In the genomic region with DNA sequence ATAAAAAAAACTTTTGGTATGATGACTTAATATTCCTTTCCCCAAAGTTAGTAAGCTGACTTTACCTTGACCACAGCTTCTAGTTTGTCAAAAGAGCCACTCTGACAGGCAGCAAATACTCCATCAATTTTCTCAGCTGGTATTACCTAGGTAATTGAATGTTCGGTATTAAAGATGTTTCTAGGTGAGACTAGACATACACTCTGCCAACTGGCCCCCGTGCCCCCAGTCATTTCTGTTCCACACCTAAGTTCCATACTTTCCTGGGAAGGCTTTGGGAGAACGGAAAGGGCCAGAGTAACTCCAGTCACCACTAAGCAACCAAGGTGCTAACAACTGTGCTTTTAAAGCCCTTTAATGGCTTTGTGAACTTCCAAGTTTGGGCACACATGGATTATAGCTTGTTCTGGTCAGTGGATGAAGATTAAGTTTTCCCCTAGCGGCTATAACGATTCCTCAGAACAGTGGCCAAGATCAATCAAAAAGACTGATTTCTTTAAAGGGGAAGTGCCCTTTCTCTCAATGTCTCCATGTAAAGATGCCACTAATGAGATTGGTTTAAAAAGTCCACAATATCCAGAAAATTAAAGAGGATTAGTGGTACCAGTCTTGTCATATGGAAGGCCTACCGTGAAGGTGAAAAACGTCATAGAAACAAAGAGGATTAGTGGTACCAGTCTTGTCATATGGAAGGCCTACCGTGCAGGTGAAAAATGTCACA, we compare ENCODE assay signal across 8 cellular contexts. TPM values are rescaled to one million over a fixed set of nuclear protein-coding genes. Genes with fewer than 3 reads are reported as not detected.
DNase-seq lines count a peak whose midpoint lies in the region; ATAC-seq, FAIRE-seq and TF ChIP-seq lines count a peak whose summit lies in the region.

No MANE protein-coding gene starts in this region.

- H3K27me3 ChIP-seq in OCI-LY1 (ENCODE audit: insufficient read depth, low read length) (no peaks in the 10 kb centered on the region), brain microvascular endothelial cell (replicated peaks) (no peaks in the 10 kb centered on the region), pancreas (no peaks in the 10 kb centered on the region)

- no peaks in the 10 kb centered on the region for H3K9me2 ChIP-seq in OCI-LY1 (ENCODE audit: low read depth, low read length)

- H3K9me3 Mint-ChIP-seq in activated CD4-positive, alpha-beta T cell treated with anti-CD3 and anti-CD28 coated beads for 36 hours (ENCODE audit: low read depth), result no peaks in the 10 kb centered on the region

- peaks cover 80% of the 10 kb centered on the region for H3K36me3 Mint-ChIP-seq in activated CD4-positive, alpha-beta T cell treated with anti-CD3 and anti-CD28 coated beads for 36 hours (ENCODE audit: low read depth)

- no peak overlapping the region for H3K4me2 ChIP-seq in OCI-LY1 (ENCODE audit: low read length)

- POLR2A ChIA-PET in activated CD4-positive, alpha-beta T cell treated with anti-CD3 and anti-CD28 coated beads for 36 hours (lab: Charles Lee), result interaction anchor here (0.6 to 2.2 kb wide), 5 partner anchors 8 to 256 kb away, joined by 3 to 12 read pairs (median 3); a partner anchor contains a TSS

- H4K20me1 ChIP-seq in OCI-LY1 (ENCODE audit: insufficient read depth, low read length), result peaks cover 3% of the 10 kb centered on the region; the same call in 1 of the 2 replicates

- H3K4me3 Mint-ChIP-seq in activated CD4-positive, alpha-beta T cell treated with anti-CD3 and anti-CD28 coated beads for 36 hours, result peak overlapping the region; percentile 19

- intact Hi-C loops in activated CD4-positive, alpha-beta T cell treated with anti-CD3 and anti-CD28 coated beads for 36 hours (cut with DNase I, micrococcal nuclease), result loop anchor here in 1 of 2 experiments (2.0 kb wide), 1 partner anchor 16 kb away; a partner anchor contains a TSS
- intact Hi-C loops in pancreas (cut with DNase I), result no loop called here

- no peak overlapping the region for H2AFZ ChIP-seq in OCI-LY1 (ENCODE audit: low read length)

- peaks cover 42% of the 10 kb centered on the region for H3K4me1 Mint-ChIP-seq in activated CD4-positive, alpha-beta T cell treated with anti-CD3 and anti-CD28 coated beads for 36 hours

- H3K27me3 Mint-ChIP-seq in activated CD4-positive, alpha-beta T cell treated with anti-CD3 and anti-CD28 coated beads for 36 hours, result no peaks in the 10 kb centered on the region

- CTCF ChIA-PET in activated CD4-positive, alpha-beta T cell treated with anti-CD3 and anti-CD28 coated beads for 36 hours (lab: Charles Lee), result interaction anchor here (0.6 to 1.4 kb wide), 3 partner anchors 8 to 92 kb away, joined by 3 to 4 read pairs (median 3); no protein-coding TSS in a partner anchor

- WGBS in pancreas, 2 donors, result 50 to 55% methylated on average over 8 of the region's 8 CpGs

- H3K9me3 ChIP-seq in OCI-LY1 (ENCODE audit: low read length) (no peaks in the 10 kb centered on the region), pancreas (no peaks in the 10 kb centered on the region)

- H3K27ac ChIP-seq in OCI-LY1 (ENCODE audit: low read depth, low read length, poor library complexity, severe bottlenecking) (peak overlapping the region; percentile 38), brain microvascular endothelial cell (no peak overlapping the region), pancreas (peak overlapping the region in 1 of 4 donors; percentile 0)

- peaks cover 7% of the 10 kb centered on the region for H3K79me2 ChIP-seq in OCI-LY1 (ENCODE audit: insufficient read depth, low read length)

- in situ Hi-C loops in brain microvascular endothelial cell (cut with HindIII; ENCODE audit: low pct_ligation_motif_present, low sequenced_read_pairs), result no loop called here

- TF ChIP-seq CTCF in OCI-LY1 (IDR thresholded peaks at IDR 0.05; ENCODE audit: low read length) (peak; percentile 36; the same call in 1 of the 2 replicates), brain microvascular endothelial cell (IDR thresholded peaks at IDR 0.05; ENCODE audit: low read depth, low read length, missing control alignments) (peak; percentile 30), pancreas (IDR thresholded peaks at IDR 0.05) (no peak)

- no peak overlapping the region for H3K9ac ChIP-seq in OCI-LY1 (ENCODE audit: low read length)

- ATAC-seq in activated CD4-positive, alpha-beta T cell treated with anti-CD3 and anti-CD28 coated beads for 36 hours, result peak; percentile 21
- ATAC-seq in pancreas, result peak; percentile 26 to 63 (median 35)
- ATAC-seq in GM18867 (IDR thresholded peaks at IDR 0.05; ENCODE audit: unreplicated experiment), result no peak
- no peak for ATAC-seq in HG03108 (IDR thresholded peaks at IDR 0.05; ENCODE audit: unreplicated experiment)
- ATAC-seq in HG02798 (IDR thresholded peaks at IDR 0.05; ENCODE audit: poor library complexity, unreplicated experiment), result no peak

- H3K27ac Mint-ChIP-seq in activated CD4-positive, alpha-beta T cell treated with anti-CD3 and anti-CD28 coated beads for 36 hours, result peak overlapping the region; percentile 77

- H3K4me3 ChIP-seq in OCI-LY1 (ENCODE audit: low read depth, low read length, poor library complexity, severe bottlenecking), result no peak overlapping the region
- no peak overlapping the region for H3K4me3 ChIP-seq in brain microvascular endothelial cell (ENCODE audit: low read depth, low read length)
- no peak overlapping the region for H3K4me3 ChIP-seq in pancreas

- DNase-seq in activated CD4-positive, alpha-beta T cell treated with anti-CD3 and anti-CD28 coated beads for 36 hours, result no peak
- no peak for DNase-seq in activated CD4-positive, alpha-beta T cell treated with anti-CD3 and anti-CD28 coated beads, Interleukin-2, amount 50 U/mL, for 1 hour
- DNase-seq in brain microvascular endothelial cell, result no peak
- DNase-seq in pancreas, result no peak

- H3K36me3 ChIP-seq in OCI-LY1 (ENCODE audit: insufficient read depth, low read length), result peaks cover 94% of the 10 kb centered on the region
- H3K36me3 ChIP-seq in brain microvascular endothelial cell (replicated peaks), result peaks cover 49% of the 10 kb centered on the region
- peaks cover 9 to 48% (median 30%) of the 10 kb centered on the region in 3 donors for H3K36me3 ChIP-seq in pancreas

- FAIRE-seq in pancreas (lab: Jason Lieb, UNC), result no peak

- H3F3A ChIP-seq in OCI-LY1 (ENCODE audit: insufficient read depth, low read length), result peaks cover 71% of the 10 kb centered on the region

- H3K4me1 ChIP-seq in OCI-LY1 (ENCODE audit: insufficient read depth, low read length, severe bottlenecking), result peaks cover 30% of the 10 kb centered on the region
- peaks cover 27 to 28% (median 28%) of the 10 kb centered on the region in 3 donors for H3K4me1 ChIP-seq in pancreas

RNA-seq across cellular contexts. Expression of a gene that starts 7.0 kb away (rescaled TPM):
- 100 to 1,000 TPM; 291 to 390 TPM for total RNA-seq in activated CD4-positive, alpha-beta T cell treated with anti-CD3 and anti-CD28 coated beads for 36 hours
- 100 to 1,000 TPM; 209 to 308 (median 242) TPM for total RNA-seq in pancreas
- polyA plus RNA-seq in pancreas, result 100 to 1,000 TPM; 276 to 402 TPM

RNA-seq across cellular contexts. Expression of a gene that starts 15.9 kb away (rescaled TPM):
- 100 to 1,000 TPM; 128 to 130 TPM for total RNA-seq in activated CD4-positive, alpha-beta T cell treated with anti-CD3 and anti-CD28 coated beads for 36 hours
- total RNA-seq in pancreas, result 10 to 100 TPM in 1 of 6 donors, 1 to 10 TPM in 5; 5.1 to 11.5 (median 8.0) TPM
- polyA plus RNA-seq in pancreas, result 10 to 100 TPM in 1 of 2 donors, 1 to 10 TPM in 1; 7.0 to 10.9 TPM

RNA-seq across cellular contexts. Expression of a gene that starts 52.1 kb away (rescaled TPM):
- not detected for total RNA-seq in activated CD4-positive, alpha-beta T cell treated with anti-CD3 and anti-CD28 coated beads for 36 hours
- 10 to 100 TPM in 1 of 6 donors, 1 to 10 TPM in 2, under 1 TPM in 3; 0.03 to 15.1 (median 0.72) TPM for total RNA-seq in pancreas
- 1 to 10 TPM in 1 of 2 donors, under 1 TPM in 1; 0.28 to 3.8 TPM for polyA plus RNA-seq in pancreas

Comparison
In these comparisons a context has a peak if more than half of its experiments do, and no peak if none do; other contexts are left out.
1. ATAC-seq: peak in activated CD4-positive, alpha-beta T cell treated with anti-CD3 and anti-CD28 coated beads for 36 hours (single experiment) and pancreas (4 of 4); none in GM18867 (single experiment), HG03108 (single experiment) and HG02798 (single experiment).
2. CTCF ChIP-seq: peak in OCI-LY1 (single experiment) and brain microvascular endothelial cell (single experiment); none in pancreas (0 of 4).
3. RNA of a gene that starts 15.9 kb away (total RNA-seq): 128 to 130 TPM in activated CD4-positive, alpha-beta T cell treated with anti-CD3 and anti-CD28 coated beads for 36 hours; 5.1 to 11.5 TPM in pancreas; every median in the first group is over 10 times any median in the second.